In the genomic region with DNA sequence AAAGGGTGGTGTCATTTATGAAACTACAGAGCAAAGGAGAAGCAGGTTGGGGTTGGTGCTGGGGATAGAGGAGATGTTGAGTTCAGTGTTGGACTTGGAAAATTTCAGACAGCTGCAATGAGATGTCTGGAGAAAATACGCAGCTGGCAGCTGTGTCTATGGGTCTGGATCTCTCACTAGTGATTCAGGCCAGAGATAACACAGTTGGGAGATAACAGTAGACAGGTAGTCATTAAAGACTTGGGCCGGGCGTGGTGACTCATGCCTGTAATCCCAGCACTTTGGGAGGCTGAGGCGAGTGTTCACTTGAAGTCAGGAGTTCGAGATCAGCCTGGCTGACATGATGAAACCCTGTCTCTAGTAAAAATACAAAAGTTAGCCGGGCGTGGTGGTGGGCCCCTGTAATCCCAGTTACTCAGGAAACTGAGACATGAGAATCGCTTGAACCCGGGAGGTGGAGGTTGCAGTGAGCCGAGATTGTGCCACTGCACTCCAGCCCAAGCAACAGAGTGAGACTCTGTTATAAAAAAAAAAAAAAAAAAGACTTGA, we compare ENCODE assay signal across 29 cellular contexts. TPM values are rescaled to one million over a fixed set of nuclear protein-coding genes. Genes with fewer than 3 reads are reported as not detected.
DNase-seq lines count a peak whose midpoint lies in the region; ATAC-seq and TF ChIP-seq lines count a peak whose summit lies in the region.
"Had no signal": no experiment of that assay in that cellular context is flagged by ENCODE, and none has a peak within 500 bp of the region (broad histone marks: within the 10 kb centered on the region; RNA-seq: fewer than 3 reads in every experiment).

No MANE protein-coding gene starts in this region.

- no peaks in the 10 kb centered on the region for H4K20me1 ChIP-seq in SK-N-SH (ENCODE audit: insufficient read depth)
- H4K20me1 ChIP-seq in HCT116 (ENCODE audit: insufficient read depth): no peaks in the 10 kb centered on the region

- H2BK12ac ChIP-seq in trophoblast cell (ENCODE audit: low read length): no peak overlapping the region

- H3K23ac ChIP-seq in trophoblast cell (ENCODE audit: low read length): no peak overlapping the region

- H3K27me3 ChIP-seq in SK-N-SH (ENCODE audit: insufficient read depth) (no peaks in the 10 kb centered on the region), HCT116 (ENCODE audit: insufficient read depth, low read length) (no peaks in the 10 kb centered on the region), trophoblast cell (ENCODE audit: insufficient read depth, low read length) (peaks cover 5% of the 10 kb centered on the region)
- H3K27me3 ChIP-seq: ovary, vagina had no signal

- H3K36me3 ChIP-seq in SK-N-SH (replicated peaks in 1 of 2; ENCODE audit: control insufficient read depth in 1 of 2, insufficient read depth in 2 of 2, low read length in 1 of 2): peaks cover 0 to 9% of the 10 kb centered on the region in 2 experiments
- no peaks in the 10 kb centered on the region for H3K36me3 ChIP-seq in HCT116 (ENCODE audit: control insufficient read depth in 1 of 2, insufficient read depth in 2 of 2, low read length in 2 of 2)
- peaks cover 0 to 5% of the 10 kb centered on the region in 2 experiments for H3K36me3 ChIP-seq in trophoblast cell (ENCODE audit: control insufficient read depth in 1 of 2, insufficient read depth in 2 of 2, low read length in 2 of 2)
- H3K36me3 ChIP-seq: ovary, suprapubic skin had no signal

- H3F3A ChIP-seq in SK-N-SH (replicated peaks; ENCODE audit: insufficient read depth): no peaks in the 10 kb centered on the region

- H2AFZ ChIP-seq in SK-N-SH (ENCODE audit: low read depth) (no peak overlapping the region), HCT116 (ENCODE audit: low read depth, low read length, poor library complexity, severe bottlenecking) (no peak overlapping the region), trophoblast cell (ENCODE audit: insufficient read depth, low read length, poor library complexity) (no peak overlapping the region)

- no peaks in the 10 kb centered on the region for H3K9me2 ChIP-seq in SK-N-SH
- H3K9me2 ChIP-seq in HCT116 (ENCODE audit: insufficient read depth): no peaks in the 10 kb centered on the region

- H3K4me3 ChIP-seq in SK-N-SH (ENCODE audit: low read depth in 2 of 2, low read length in 1 of 2) (no peak overlapping the region), HCT116 (replicated peaks in 1 of 2; ENCODE audit: low read depth in 1 of 2, low read length in 2 of 2) (no peak overlapping the region), trophoblast cell (ENCODE audit: low read depth, low read length) (no peak overlapping the region)
- H3K4me3 ChIP-seq: ovary, suprapubic skin, vagina had no signal

- no peak overlapping the region for H4K91ac ChIP-seq in trophoblast cell (ENCODE audit: low read depth, low read length)

- POLR2A ChIA-PET in SK-N-SH (lab: Yijun Ruan, JAX) (interaction anchor here (1.1 kb wide), 1 partner anchor 137 kb away, joined by 3 read pairs; no protein-coding TSS in a partner anchor), HCT116 (lab: Charles Lee) (interaction anchor here (0.6 to 1.3 kb wide), 2 partner anchors 33 to 157 kb away, joined by 3 to 5 read pairs; no protein-coding TSS in a partner anchor)

- H3K14ac ChIP-seq in trophoblast cell (ENCODE audit: low read length): no peak overlapping the region

- 88% methylated on average over 10 of the region's 10 CpGs for WGBS in SK-N-SH (ENCODE audit: low lambda C conversion rate)
- WGBS in trophoblast cell (ENCODE audit: extremely low coverage, insufficient coverage, insufficient read length): no CpG with 5 or more reads among the region's 10 CpGs

- no peak for TF ChIP-seq RAD21 in SK-N-SH (IDR thresholded peaks at IDR 0.05; ENCODE audit: low read length)
- no peak for TF ChIP-seq RAD21 in HCT116 (IDR thresholded peaks at IDR 0.05; ENCODE audit: low read depth)

- H3K4me1 ChIP-seq in SK-N-SH (ENCODE audit: control insufficient read depth in 1 of 2, insufficient read depth in 2 of 2, low read depth in 1 of 2, low read length in 1 of 2) (peaks cover 0 to 10% of the 10 kb centered on the region in 2 experiments; a peak in 1 of 4 replicates), HCT116 (ENCODE audit: control insufficient read depth in 1 of 2, insufficient read depth in 2 of 2, low read length in 2 of 2) (peaks cover 20 to 39% of the 10 kb centered on the region in 2 experiments; a peak in 3 of 4 replicates), trophoblast cell (ENCODE audit: control insufficient read depth in 1 of 2, insufficient read depth in 2 of 2, low read length in 2 of 2) (peaks cover 33 to 39% of the 10 kb centered on the region in 2 experiments)

- no peak for TF ChIP-seq POLR2A in HCT116 (IDR thresholded peaks at IDR 0.05; ENCODE audit: borderline replicate concordance, extremely low read depth, insufficient read depth, insufficient read length)

- no peak overlapping the region for H2BK120ac ChIP-seq in trophoblast cell (ENCODE audit: insufficient read depth, low read length, poor library complexity)

- H2BK5ac ChIP-seq in trophoblast cell (ENCODE audit: low read depth, low read length, poor library complexity): no peak overlapping the region

- no peak overlapping the region for H3K27ac ChIP-seq in SK-N-SH (ENCODE audit: low read depth in 2 of 2, low read length in 1 of 2)
- H3K27ac ChIP-seq in HCT116 (ENCODE audit: low read depth, low read length): no peak overlapping the region
- H3K27ac ChIP-seq in trophoblast cell (ENCODE audit: low read depth, low read length): peak overlapping the region; percentile 25
- H3K27ac ChIP-seq: 22Rv1, HL-60, ovary, suprapubic skin, vagina had no signal

- TF ChIP-seq CTCF in SK-N-SH (IDR thresholded peaks at IDR 0.05) (no peak), HCT116 (IDR thresholded peaks at IDR 0.05 in 2 of 3, conservative IDR thresholded peaks at IDR 0.05 in 1 of 3; ENCODE audit: borderline replicate concordance in 1 of 3, insufficient read depth in 1 of 3, low read depth in 2 of 3, low read length in 2 of 3) (no peak)

- ATAC-seq in SK-N-SH treated with all-trans-retinoic acid at 6 μM for 48 hours: no peak
- no peak for ATAC-seq in HCT116
- no peak for ATAC-seq in GM21526 (IDR thresholded peaks at IDR 0.05; ENCODE audit: low FRiP score, unreplicated experiment)
- ATAC-seq: Panc1, T-cell had no signal

- no peak overlapping the region for H4K12ac ChIP-seq in trophoblast cell (ENCODE audit: low read depth, low read length)

- H2AK5ac ChIP-seq in trophoblast cell (ENCODE audit: low read length): no peak overlapping the region

- RAD21 ChIA-PET in HCT116 (lab: Charles Lee; ENCODE audit: low non-redundant PET in 1 of 2, low total read pairs in 2 of 2, uncharacterized antibody in 2 of 2, unreplicated experiment in 2 of 2): no interaction called here

- no peak overlapping the region for H3K4ac ChIP-seq in trophoblast cell (ENCODE audit: low read depth, low read length)

- H3K79me1 ChIP-seq in trophoblast cell (ENCODE audit: low read length): peaks cover 24% of the 10 kb centered on the region

- H4K8ac ChIP-seq in trophoblast cell (ENCODE audit: low read depth, low read length): no peak overlapping the region

- H3K4me2 ChIP-seq in SK-N-SH (no peak overlapping the region), HCT116 (ENCODE audit: low read length) (peak overlapping the region; percentile 22), trophoblast cell (ENCODE audit: low read length) (no peak overlapping the region)

- H3K79me2 ChIP-seq in SK-N-SH (ENCODE audit: insufficient read depth) (no peaks in the 10 kb centered on the region), HCT116 (ENCODE audit: insufficient read depth, low read length) (no peaks in the 10 kb centered on the region), trophoblast cell (ENCODE audit: control insufficient read depth, insufficient read depth, low read length, poor library complexity) (peaks cover 7% of the 10 kb centered on the region)

- no peak overlapping the region for H3K18ac ChIP-seq in trophoblast cell (ENCODE audit: low read length)

- DNase-seq in SK-N-SH (peak; percentile 3), HCT116 (ENCODE audit: low read depth, low spot score) (no peak), amniotic epithelial cell (ENCODE audit: low read depth) (peak; percentile 88), trophoblast cell (peak; percentile 87 to 92), NCI-H446 treated with DMSO at 0.1 percent for 48 hours (lab: John Stamatoyannopoulos, UW) (no peak), ureter (ENCODE audit: low spot score) (no peak)
- DNase-seq: activated CD4-positive, alpha-beta T cell treated with anti-CD3 and anti-CD28 coated beads, Interleukin-2, amount 50 U/mL, for 4 hours; activated CD4-positive, CD25-positive, alpha-beta regulatory T cell; activated naive CD8-positive, alpha-beta T cell treated with anti-CD3 and anti-CD28 coated beads, Interleukin-2, amount 10 ng/mL, durations not matched to agents 7 days and 5 days; CD4-positive, alpha-beta T cell; cerebellar nuclear complex; GOT3; kidney; NCI-H1092; NCI-H187 treated with DMSO at 0.1 percent for 48 hours; NCI-H526 treated with DMSO at 0.1 percent for 48 hours; ovary; SIG-M5; stimulated activated CD4-positive, alpha-beta T cell treated with anti-CD3 and anti-CD28 coated beads, Interleukin-4, amount 100 ng/mL, for 1 hour had no signal

- no peak for TF ChIP-seq EP300 in SK-N-SH (IDR thresholded peaks at IDR 0.05; ENCODE audit: borderline replicate concordance in 1 of 2, low read depth in 1 of 2, low read length in 1 of 2)

- intact Hi-C loops in HCT116 (cut with micrococcal nuclease): loop anchor here (5.0 kb wide), 1 partner anchor 72 kb away; the partner anchor contains the start of gene PSMB2

- CTCF ChIA-PET in SK-N-SH (lab: Yijun Ruan, JAX) (interaction anchor here (0.8 to 11.7 kb wide), 7 partner anchors 16 to 204 kb away, joined by 3 to 347 read pairs (median 3); partner anchors contain the start of gene C1orf216), HCT116 (lab: Charles Lee) (interaction anchor here (1.9 kb wide), 2 partner anchors 145 to 156 kb away, joined by 7 to 12 read pairs; no protein-coding TSS in a partner anchor)

- H3K9ac ChIP-seq in SK-N-SH (no peak overlapping the region), HCT116 (ENCODE audit: low read length) (no peak overlapping the region), trophoblast cell (ENCODE audit: low read length) (no peak overlapping the region)

- no TSS peak for BruUV-seq in HCT116 (replicated peaks; lab: Mats Ljungman, UMichigan)

- H3K9me3 ChIP-seq in SK-N-SH (no peaks in the 10 kb centered on the region), HCT116 (ENCODE audit: control insufficient read depth in 1 of 2, insufficient read depth in 1 of 2, low read depth in 1 of 2, low read length in 2 of 2) (no peaks in the 10 kb centered on the region), trophoblast cell (ENCODE audit: insufficient read depth, low read depth, low read length) (no peaks in the 10 kb centered on the region)
- H3K9me3 ChIP-seq: ovary, suprapubic skin, vagina had no signal

RNA-seq across cellular contexts. Expression of gene TFAP2E, which starts 2.5 kb away (rescaled TPM):
- 0.59 and 0.68 TPM in 2 replicates for polyA plus RNA-seq in SK-N-SH (2012; rRNA removed)
- 0.27 and 0.30 TPM in 2 replicates for polyA plus RNA-seq in SK-N-SH (2012; cell fraction: cytosol; rRNA removed)
- polyA plus RNA-seq in SK-N-SH (2012; cell fraction: nucleus; rRNA removed): 5.1 and 5.9 TPM in 2 replicates
- total RNA-seq in HCT116 (2021; ENCODE audit: unreplicated experiment): 6.1 TPM
- 3.5 and 4.0 TPM in 2 replicates for polyA plus RNA-seq in HCT116 (2012)
- 3.7 and 4.0 TPM in 2 replicates for polyA plus RNA-seq in trophoblast cell (2013)
- total RNA-seq in ureter: 1.2 TPM
- total RNA-seq: endothelial cell of umbilical vein, glomerular endothelial cell had no signal

RNA-seq across cellular contexts. Expression of gene NCDN, which starts 13.1 kb away (rescaled TPM):
- 34.6 and 38.3 TPM in 2 replicates for polyA plus RNA-seq in SK-N-SH (2012; rRNA removed)
- 18.1 and 26.1 TPM in 2 replicates for polyA plus RNA-seq in SK-N-SH (2012; cell fraction: cytosol; rRNA removed)
- 46.6 and 59.5 TPM in 2 replicates for polyA plus RNA-seq in SK-N-SH (2012; cell fraction: nucleus; rRNA removed)
- total RNA-seq in HCT116 (2021; ENCODE audit: unreplicated experiment): 24.5 TPM
- 14.5 and 15.2 TPM in 2 replicates for polyA plus RNA-seq in HCT116 (2012)
- 9.3 and 9.4 TPM in 2 replicates for polyA plus RNA-seq in trophoblast cell (2013)
- total RNA-seq in ureter: 27.1 TPM

RNA-seq across cellular contexts. Expression of gene KIAA0319L, which starts 13.5 kb away (rescaled TPM):
- 51.9 and 63.2 TPM in 2 replicates for polyA plus RNA-seq in SK-N-SH (2012; rRNA removed)
- polyA plus RNA-seq in SK-N-SH (2012; cell fraction: cytosol; rRNA removed): 47.0 and 47.9 TPM in 2 replicates
- 92.9 and 108 TPM in 2 replicates for polyA plus RNA-seq in SK-N-SH (2012; cell fraction: nucleus; rRNA removed)
- total RNA-seq in HCT116 (2021; ENCODE audit: unreplicated experiment): 35.6 TPM
- 25.7 and 28.7 TPM in 2 replicates for polyA plus RNA-seq in HCT116 (2012)
- 30.4 and 30.6 TPM in 2 replicates for polyA plus RNA-seq in trophoblast cell (2013)
- 74.6 TPM for total RNA-seq in ureter

Comparison
In these comparisons a context has a peak if more than half of its experiments do, and no peak if none do; other contexts are left out.
1. DNase-seq: peak in SK-N-SH (single experiment), amniotic epithelial cell (single experiment) and trophoblast cell (2 of 2); none in HCT116 (single experiment), NCI-H446 treated with DMSO at 0.1 percent for 48 hours (single experiment) and ureter (single experiment).